Comparison of ENCODE assay signal across 9 cellular contexts in genomic region chr9:31950756-31951155, GRCh38.
"Had no signal": no experiment of that assay in that cellular context is flagged by ENCODE, and none has a peak within 500 bp of the region (broad histone marks: within the 10 kb centered on the region; RNA-seq: fewer than 3 reads in every experiment).

No MANE protein-coding gene starts in this region.

- H3K4me2 ChIP-seq: KMS-11 had no signal

- H3K4me3 ChIP-seq: GM23248, HAP-1 had no signal

- H3K9ac ChIP-seq: GM23248, KMS-11 had no signal

- H3K4me3 Mint-ChIP-seq: HFFc6, IgD-negative memory B cell had no signal

- H3K27me3 Mint-ChIP-seq: IgD-negative memory B cell had no signal

- H3K36me3 ChIP-seq: HAP-1 had no signal

- ATAC-seq: HCT116, HepG2 had no signal

- DNase-seq: GM23248, HFFc6, KBM-7 had no signal

- H3K36me3 Mint-ChIP-seq: IgD-negative memory B cell had no signal

- H3K4me1 Mint-ChIP-seq: IgD-negative memory B cell had no signal

- H3K27ac Mint-ChIP-seq: HFFc6, IgD-negative memory B cell had no signal

- H3K4me1 ChIP-seq: HAP-1 had no signal

- H3K27ac ChIP-seq: GM23248, HL-60, KMS-11 had no signal

- H2AFZ ChIP-seq: GM23248 had no signal
